Comparison of ENCODE assay signal across 20 cellular contexts in the genomic region with DNA sequence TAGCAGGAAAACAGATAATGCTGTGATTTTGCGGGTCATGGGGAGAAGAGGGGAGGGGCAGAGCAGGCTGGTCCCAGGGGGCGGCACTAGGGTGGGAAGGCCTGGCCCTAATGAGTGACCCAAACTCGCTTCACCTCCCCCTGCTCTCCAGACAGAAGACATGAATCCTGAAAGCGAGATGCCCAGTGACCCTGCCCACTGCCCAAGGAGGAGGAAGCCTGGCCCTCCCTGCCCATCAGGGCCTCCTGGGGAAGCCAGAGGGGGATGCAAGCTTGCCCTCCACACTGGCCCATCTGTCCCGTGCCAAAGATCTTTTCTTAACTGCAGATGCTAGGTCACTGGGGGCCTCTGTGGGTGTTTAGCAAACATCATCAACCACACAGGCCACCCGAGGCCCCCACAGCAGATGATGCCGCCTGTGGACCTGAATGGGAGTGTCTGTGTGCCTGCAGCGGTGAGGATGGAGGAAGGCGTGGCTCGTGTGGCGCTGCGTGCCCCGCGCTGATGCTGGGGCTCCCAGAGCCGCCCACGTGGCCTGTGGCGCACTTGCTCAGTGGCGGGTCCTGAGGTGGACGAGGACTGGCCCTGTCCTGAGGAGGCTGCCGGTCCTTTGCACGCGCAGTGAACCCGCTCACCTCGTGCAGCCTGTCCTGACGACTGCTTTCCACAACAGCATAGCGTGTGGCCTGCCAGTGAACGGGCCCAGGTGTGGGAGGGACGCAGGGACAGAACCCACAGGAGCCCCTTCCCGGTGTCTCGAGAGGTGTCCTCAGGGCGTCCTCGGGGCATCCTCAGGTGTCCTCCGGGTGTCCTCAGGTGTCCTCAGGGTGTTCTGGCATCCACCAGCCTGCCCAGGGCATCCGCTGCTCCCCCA.
DNase-seq lines count a peak whose midpoint lies in the region; ATAC-seq, FAIRE-seq and TF ChIP-seq lines count a peak whose summit lies in the region.
"Had no signal": no experiment of that assay in that cellular context is flagged by ENCODE, and none has a peak within 500 bp of the region (broad histone marks: within the 10 kb centered on the region; RNA-seq: fewer than 3 reads in every experiment).

No MANE protein-coding gene starts in this region.

- no peaks in the 10 kb centered on the region for H3K36me3 ChIP-seq in Caco-2 (ENCODE audit: control insufficient read depth, insufficient read depth, low read length)
- H3K36me3 ChIP-seq in kidney (ENCODE audit: control insufficient read depth in 1 of 2, insufficient read depth in 2 of 2, low read length in 2 of 2): no peaks in the 10 kb centered on the region

- intact Hi-C loops in Caco-2 (cut with micrococcal nuclease; ENCODE audit: unreplicated experiment) (no loop called here), kidney (cut with DNase I) (no loop called here), posterior vena cava (cut with DNase I) (no loop called here)

- H3K4me3 Mint-ChIP-seq in Caco-2 (ENCODE audit: unreplicated experiment): peak overlapping the region; percentile 17
- H3K4me3 Mint-ChIP-seq: CD14-positive monocyte had no signal

- TF ChIP-seq CTCF in Caco-2 (IDR thresholded peaks at IDR 0.05; ENCODE audit: insufficient read depth in 1 of 2, low read depth in 1 of 2, low read length in 1 of 2, severe bottlenecking in 1 of 2, unreplicated experiment in 1 of 2) (no peak), kidney (IDR thresholded peaks at IDR 0.05; ENCODE audit: borderline replicate concordance, extremely low read depth, insufficient read depth) (no peak)

- H3K27me3 ChIP-seq in Caco-2 (replicated peaks; ENCODE audit: control insufficient read depth, insufficient read depth, low read length): no peaks in the 10 kb centered on the region

- H3K9me3 ChIP-seq in Caco-2: no peaks in the 10 kb centered on the region
- no peaks in the 10 kb centered on the region for H3K9me3 ChIP-seq in kidney (ENCODE audit: control insufficient read depth in 1 of 2, low read length in 2 of 2)

- H3K4me3 ChIP-seq in Caco-2 (ENCODE audit: low read depth, low read length) (no peak overlapping the region), kidney (ENCODE audit: low read length in 2 of 2) (no peak overlapping the region)

- no peak for ATAC-seq in GM19467 (IDR thresholded peaks at IDR 0.05; ENCODE audit: unreplicated experiment)
- ATAC-seq: HCT116, SK-N-SH treated with all-trans-retinoic acid at 6 μM for 48 hours had no signal

- H3K27ac ChIP-seq in kidney (ENCODE audit: low read depth in 2 of 2, low read length in 2 of 2): no peak overlapping the region

- no peaks in the 10 kb centered on the region for H3K9me3 Mint-ChIP-seq in Caco-2 (ENCODE audit: unreplicated experiment)
- H3K9me3 Mint-ChIP-seq: CD14-positive monocyte had no signal

- H3K4me1 ChIP-seq in Caco-2: peaks cover 14% of the 10 kb centered on the region
- H3K4me1 ChIP-seq in kidney (ENCODE audit: control insufficient read depth in 1 of 2, insufficient read depth in 1 of 2, low read depth in 1 of 2, low read length in 2 of 2): peaks cover 23 to 26% of the 10 kb centered on the region in 2 donors

- peaks cover 49% of the 10 kb centered on the region for H3K36me3 Mint-ChIP-seq in Caco-2 (ENCODE audit: insufficient read depth, unreplicated experiment)

- H3K4me1 Mint-ChIP-seq in Caco-2 (ENCODE audit: low read depth, unreplicated experiment): peaks cover 13% of the 10 kb centered on the region

- CTCF ChIA-PET in Caco-2 (lab: Charles Lee): no interaction called here

- peak overlapping the region; percentile 47 for H3K27ac Mint-ChIP-seq in Caco-2 (ENCODE audit: unreplicated experiment)

- POLR2A ChIA-PET in Caco-2 (lab: Charles Lee): no interaction called here

- peak in 1 of 2 experiments; percentile 38 for DNase-seq in Caco-2
- DNase-seq in NCI-H69 (lab: John Stamatoyannopoulos, UW): peak; percentile 31
- peak; percentile 70 for DNase-seq in kidney
- peak; percentile 55 for DNase-seq in posterior vena cava (ENCODE audit: low spot score)
- DNase-seq in NCI-H2107 (lab: John Stamatoyannopoulos, UW): no peak
- no peak for DNase-seq in COLO668 (lab: John Stamatoyannopoulos, UW; ENCODE audit: unreplicated experiment)
- DNase-seq: ACHN, AML-193, GDM1, KG1, NCI-H1105 treated with DMSO at 0.1 percent for 48 hours, NCI-H1694, NCI-H2081 treated with DMSO at 0.1 percent for 48 hours, NCI-H748 treated with DMSO at 0.1 percent for 48 hours, OCI-M1, SHP77 treated with DMSO at 0.1 percent for 48 hours had no signal

- no peak overlapping the region for H3K9ac ChIP-seq in kidney (ENCODE audit: low read length in 2 of 2)

- BruUV-seq in Caco-2 (replicated peaks; lab: Mats Ljungman, UMichigan): no TSS peak

- H3K27me3 Mint-ChIP-seq in Caco-2 (ENCODE audit: insufficient read depth, unreplicated experiment): no peaks in the 10 kb centered on the region

- no peak for FAIRE-seq in kidney (lab: Jason Lieb, UNC)

Comparison
In these comparisons a context has a peak if more than half of its experiments do, and no peak if none do; other contexts are left out.
1. DNase-seq: peak in NCI-H69 (single experiment), kidney (single experiment) and posterior vena cava (single experiment); none in NCI-H2107 (single experiment) and COLO668 (single experiment).